Comparison of ENCODE assay signal across 8 cellular contexts in the genomic region with DNA sequence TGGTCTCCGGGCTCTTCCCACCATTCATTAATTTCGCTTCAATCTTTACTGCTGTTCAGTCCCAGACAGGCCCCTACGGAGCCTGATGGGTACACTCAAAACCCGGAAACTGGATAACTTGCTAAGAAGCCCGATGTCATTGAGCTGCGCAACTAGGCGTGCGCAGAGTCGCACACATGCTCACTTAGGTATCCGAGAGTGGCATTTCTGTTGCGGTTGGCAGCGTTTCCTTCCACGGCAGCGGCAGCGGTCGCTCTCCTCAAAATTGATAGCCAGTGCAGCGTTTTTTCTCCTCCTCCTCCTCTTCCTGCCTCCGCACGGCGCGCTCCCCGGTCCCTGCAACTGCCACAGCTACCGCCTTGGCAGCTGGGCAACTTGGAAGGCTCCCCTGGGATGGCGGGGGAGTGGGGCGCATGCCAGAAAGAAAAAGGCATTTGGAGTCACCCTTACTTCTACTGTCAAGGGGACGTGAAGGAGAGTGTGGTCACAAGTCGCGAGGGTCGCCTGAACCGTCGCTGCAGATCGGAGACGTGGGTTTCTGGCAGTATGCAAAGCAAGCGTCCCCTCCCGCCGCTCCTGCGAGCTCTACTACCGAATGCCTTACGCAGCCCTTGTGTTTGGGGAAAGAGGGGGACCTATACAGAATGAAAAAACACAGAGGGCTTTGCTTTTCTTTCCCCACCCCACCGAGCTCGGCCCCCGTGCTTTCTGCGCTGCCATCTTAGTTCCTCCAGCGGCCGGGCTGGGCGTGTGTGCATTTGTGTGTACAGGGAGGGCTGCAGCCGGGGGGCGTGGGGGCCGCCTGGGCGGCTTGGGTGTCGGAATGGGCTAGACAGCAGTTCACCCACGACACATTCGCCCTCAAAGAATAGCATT. TPM values are rescaled to one million over a fixed set of nuclear protein-coding genes. Genes with fewer than 3 reads are reported as not detected.
A peak's percentile ranks its signal among the peaks of the same experiment; 100 is the strongest.
DNase-seq lines count a peak whose midpoint lies in the region; ATAC-seq and TF ChIP-seq lines count a peak whose summit lies in the region.

No MANE protein-coding gene starts in this region.

- H3K27ac Mint-ChIP-seq in CD14-positive monocyte, result peak overlapping the region; percentile 91 to 96 (median 94)

- H3K4me3 Mint-ChIP-seq in CD14-positive monocyte, result peak overlapping the region; percentile 97 to 98

- peak overlapping the region; percentile 77 to 85 for H3K27ac ChIP-seq in liver (ENCODE audit: low read depth in 1 of 2, low read length in 2 of 2)

- H3K4me3 ChIP-seq in liver (ENCODE audit: low read depth in 1 of 3, low read length in 3 of 3), result peak overlapping the region; percentile 68 to 93 (median 80)

- no peaks in the 10 kb centered on the region for H3K9me3 ChIP-seq in liver (ENCODE audit: control insufficient read depth in 4 of 4, low read length in 3 of 4)

- no peaks in the 10 kb centered on the region for H3K36me3 ChIP-seq in liver (ENCODE audit: control insufficient read depth in 4 of 4, insufficient read depth in 3 of 4, low read depth in 1 of 4, low read length in 3 of 4)

- no peaks in the 10 kb centered on the region for H3K27me3 ChIP-seq in liver (ENCODE audit: control insufficient read depth in 4 of 4, insufficient read depth in 4 of 4, low read length in 3 of 4)

- no peaks in the 10 kb centered on the region for H3K9me3 Mint-ChIP-seq in CD14-positive monocyte

- TF ChIP-seq RAD21 in liver (IDR thresholded peaks at IDR 0.05), result peak; percentile 35 to 56

- H3K4me1 Mint-ChIP-seq in CD14-positive monocyte, result peaks cover 45% of the 10 kb centered on the region

- peak; percentile 74 for DNase-seq in CD14-positive monocyte (ENCODE audit: low spot score)
- DNase-seq in NCI-H748 (lab: John Stamatoyannopoulos, UW; ENCODE audit: unreplicated experiment), result peak; percentile 87
- peak; percentile 68 to 90 for DNase-seq in activated CD4-positive, alpha-beta T cell treated with anti-CD3 and anti-CD28 coated beads, Interleukin-2, amount 50 U/mL, for 24 hours (ENCODE audit: low read depth in 1 of 2, low spot score in 1 of 2)
- peak; percentile 95 to 96 for DNase-seq in dermis microvascular lymphatic vessel endothelial cell (ENCODE audit: low read depth in 2 of 2)
- DNase-seq in stimulated activated CD4-positive, alpha-beta T cell treated with anti-CD3 and anti-CD28 coated beads, Interleukin-4, amount 100 ng/mL, for 1 hour, result peak; percentile 83

- no peaks in the 10 kb centered on the region for H3K36me3 Mint-ChIP-seq in CD14-positive monocyte

- ATAC-seq in GM19395 (IDR thresholded peaks at IDR 0.05; ENCODE audit: unreplicated experiment), result peak; percentile 69
- peak; percentile 73 for ATAC-seq in HG03558 (IDR thresholded peaks at IDR 0.05; ENCODE audit: extremely low read depth, unreplicated experiment)

- intact Hi-C loops in CD14-positive monocyte (cut with micrococcal nuclease), result loop anchor here (10.0 kb wide), 2 partner anchors 145 to 445 kb away; partner anchors contain the start of gene KCTD12 (in 1 of the 2)

- no peaks in the 10 kb centered on the region for H3K27me3 Mint-ChIP-seq in CD14-positive monocyte (ENCODE audit: low read depth in 3 of 3)

- WGBS in liver, result under 1% methylated on average over 53 of the region's 53 CpGs

- no peak for TF ChIP-seq CTCF in CD14-positive monocyte (IDR thresholded peaks at IDR 0.05)
- TF ChIP-seq CTCF in liver (IDR thresholded peaks at IDR 0.05; ENCODE audit: low read depth, low read length, missing input control), result no peak

- H3K4me1 ChIP-seq in liver (ENCODE audit: control insufficient read depth in 4 of 4, insufficient read depth in 4 of 4, low read length in 3 of 4), result peaks cover 2 to 40% (median 26%) of the 10 kb centered on the region in 4 donors

- H3K9ac ChIP-seq in liver (ENCODE audit: low read depth in 1 of 2, low read length in 2 of 2), result peak overlapping the region; percentile 54 to 89

TF ChIP-seq in liver, 16 proteins besides CTCF, POLR2A, EP300 and RAD21:
- TF ChIP-seq MAX (IDR thresholded peaks at IDR 0.05) (peak; percentile 91), NR2F2 (IDR thresholded peaks at IDR 0.05) (peak; percentile 17), TAF1 (conservative IDR thresholded peaks at IDR 0.05) (peak; percentile 83), HNF4A (conservative IDR thresholded peaks at IDR 0.05) (peak; percentile 79 to 81), FOXA1 (IDR thresholded peaks at IDR 0.05) (peak; percentile 15), ATF3 (IDR thresholded peaks at IDR 0.05) (peak; percentile 72), SP1 (IDR thresholded peaks at IDR 0.05) (peak; percentile 90), HNF4G (IDR thresholded peaks at IDR 0.05) (no peak), REST (IDR thresholded peaks at IDR 0.05) (peak; percentile 66), YY1 (IDR thresholded peaks at IDR 0.05) (peak; percentile 80), RXRA (IDR thresholded peaks at IDR 0.05) (peak; percentile 46 to 60), JUND (IDR thresholded peaks at IDR 0.05) (peak; percentile 46 to 48), FOXA2 (IDR thresholded peaks at IDR 0.05) (no peak), EGR1 (IDR thresholded peaks at IDR 0.05; ENCODE audit: low read depth in 2 of 2) (peak; percentile 25 to 29), GABPA (IDR thresholded peaks at IDR 0.05 in 1 of 2, conservative IDR thresholded peaks at IDR 0.05 in 1 of 2) (peak in 1 of 2 donors; percentile 42)
- TF ChIP-seq, protein P1, sequence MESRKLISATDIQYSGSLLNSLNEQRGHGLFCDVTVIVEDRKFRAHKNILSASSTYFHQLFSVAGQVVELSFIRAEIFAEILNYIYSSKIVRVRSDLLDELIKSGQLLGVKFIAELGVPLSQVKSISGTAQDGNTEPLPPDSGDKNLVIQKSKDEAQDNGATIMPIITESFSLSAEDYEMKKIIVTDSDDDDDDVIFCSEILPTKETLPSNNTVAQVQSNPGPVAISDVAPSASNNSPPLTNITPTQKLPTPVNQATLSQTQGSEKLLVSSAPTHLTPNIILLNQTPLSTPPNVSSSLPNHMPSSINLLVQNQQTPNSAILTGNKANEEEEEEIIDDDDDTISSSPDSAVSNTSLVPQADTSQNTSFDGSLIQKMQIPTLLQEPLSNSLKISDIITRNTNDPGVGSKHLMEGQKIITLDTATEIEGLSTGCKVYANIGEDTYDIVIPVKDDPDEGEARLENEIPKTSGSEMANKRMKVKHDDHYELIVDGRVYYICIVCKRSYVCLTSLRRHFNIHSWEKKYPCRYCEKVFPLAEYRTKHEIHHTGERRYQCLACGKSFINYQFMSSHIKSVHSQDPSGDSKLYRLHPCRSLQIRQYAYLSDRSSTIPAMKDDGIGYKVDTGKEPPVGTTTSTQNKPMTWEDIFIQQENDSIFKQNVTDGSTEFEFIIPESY (IDR thresholded peaks at IDR 0.05), result peak; percentile 60

RNA-seq across cellular contexts. Expression of gene MYCBP2, which starts 2.5 kb away (rescaled TPM):
- polyA plus RNA-seq in CD14-positive monocyte (10 to 100 TPM in 1 of 2 donors, 1 to 10 TPM in 1; 7.6 to 14.4 TPM), liver (10 to 100 TPM; 12.1 to 26.0 TPM)
- total RNA-seq in dermis microvascular lymphatic vessel endothelial cell (96.2 and 124 TPM in 2 replicates), liver (10 to 100 TPM; 34.0 to 86.4 TPM)

Comparison
In these comparisons a context has a peak if more than half of its experiments do, and no peak if none do; other contexts are left out.
1. Peak in every context shown above with its lines: DNase-seq, ATAC-seq, H3K4me3 ChIP-seq and H3K27ac ChIP-seq.